26 cellular contexts compared by ENCODE assay signal in the genomic region with DNA sequence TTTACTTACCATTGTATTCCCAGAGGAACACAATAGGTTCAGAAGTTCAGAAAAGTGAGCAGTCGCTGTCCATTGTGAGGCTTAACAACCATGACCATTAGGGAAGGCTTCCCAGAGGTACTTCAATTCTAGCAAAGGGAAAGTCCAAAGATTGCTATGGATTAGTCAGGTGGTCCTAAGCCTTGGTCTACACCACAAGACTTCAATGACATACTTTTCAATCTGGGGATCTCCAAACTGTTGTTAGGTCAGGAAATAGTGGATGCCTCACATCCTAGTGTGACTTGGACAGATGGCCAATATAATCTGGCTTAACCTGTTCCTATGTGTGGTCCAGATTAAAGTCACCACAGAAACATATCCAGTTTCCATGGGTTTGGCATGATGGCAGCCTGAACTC.
"Had no signal": no experiment of that assay in that cellular context is flagged by ENCODE, and none has a peak within 500 bp of the region (broad histone marks: within the 10 kb centered on the region; RNA-seq: fewer than 3 reads in every experiment).

No MANE protein-coding gene starts in this region.

- H3K27ac ChIP-seq: cardiac muscle cell, esophagus squamous epithelium, heart left ventricle, neural progenitor cell, stomach, suprapubic skin, tibial nerve had no signal

- H3K4me1 Mint-ChIP-seq: activated T-helper 17 cell treated with anti-CD3 and anti-CD28 coated beads, Interleukin-2, amount 50 U/mL, for 72 hours; WTC11 had no signal

- H3K9me3 ChIP-seq: esophagus squamous epithelium, heart left ventricle, stomach, suprapubic skin, tibial nerve had no signal

- H3K9me3 Mint-ChIP-seq: activated T-cell treated with anti-CD3 and anti-CD28 coated beads, Interleukin-2, amount 50 U/mL, for 24 hours; endodermal cell; WTC11 had no signal

- ATAC-seq: activated T-helper 17 cell treated with anti-CD3 and anti-CD28 coated beads, Interleukin-2, amount 50 U/mL, for 72 hours; heart left ventricle; left cardiac atrium; naive thymus-derived CD4-positive, alpha-beta T cell; sciatic nerve; stimulated activated memory B cell treated with anti-CD40 and anti-IgM and Interleukin-4, amounts not matched to agents 10 μg/mL and 1 μg/mL and 100 μg/mL, for 72 hours; WTC11 had no signal

- H3K27ac Mint-ChIP-seq: activated naive CD8-positive, alpha-beta T cell; activated T-cell treated with anti-CD3 and anti-CD28 coated beads, Interleukin-2, amount 50 U/mL, for 24 hours; endodermal cell; naive thymus-derived CD4-positive, alpha-beta T cell; neural progenitor cell; stimulated activated memory B cell treated with anti-CD40 and anti-IgM and Interleukin-4, amounts not matched to agents 10 μg/mL and 1 μg/mL and 100 μg/mL, for 72 hours; WTC11 had no signal

- H3K4me1 ChIP-seq: esophagus squamous epithelium, neural progenitor cell, stomach, suprapubic skin, tibial nerve had no signal

- H2AFZ ChIP-seq: neural progenitor cell had no signal

- H3K9ac ChIP-seq: neural progenitor cell had no signal

- H3K4me3 ChIP-seq: cardiac muscle cell, esophagus squamous epithelium, heart left ventricle, neural progenitor cell, smooth muscle cell, stomach, suprapubic skin, tibial nerve had no signal

- H3K27me3 Mint-ChIP-seq: activated T-cell treated with anti-CD3 and anti-CD28 coated beads, Interleukin-2, amount 50 U/mL, for 24 hours; activated T-helper 17 cell treated with anti-CD3 and anti-CD28 coated beads, Interleukin-2, amount 50 U/mL, for 72 hours; stimulated activated memory B cell treated with anti-CD40 and anti-IgM and Interleukin-4, amounts not matched to agents 10 μg/mL and 1 μg/mL and 100 μg/mL, for 72 hours had no signal

- FAIRE-seq: islet of Langerhans, urothelium cell line had no signal

- H3K4me2 ChIP-seq: neural progenitor cell, smooth muscle cell had no signal

- H3K36me3 Mint-ChIP-seq: activated naive CD8-positive, alpha-beta T cell; naive thymus-derived CD4-positive, alpha-beta T cell; neural progenitor cell; stimulated activated memory B cell treated with anti-CD40 and anti-IgM and Interleukin-4, amounts not matched to agents 10 μg/mL and 1 μg/mL and 100 μg/mL, for 72 hours; WTC11 had no signal

- DNase-seq: activated CD4-positive, alpha-beta T cell treated with anti-CD3 and anti-CD28 coated beads, Interleukin-2, amount 50 U/mL, for 4 hours; activated CD8-positive, alpha-beta memory T cell treated with anti-CD3 and anti-CD28 coated beads for 24 hours; activated CD8-positive, alpha-beta memory T cell treated with anti-CD3 and anti-CD28 coated beads, Interleukin-2, amount 50 U/mL, for 4 hours; activated T-cell treated with anti-CD3 and anti-CD28 coated beads, Interleukin-2, amount 50 U/mL, for 24 hours; cortex of kidney; endodermal cell; esophagus squamous epithelium; heart left ventricle; left cardiac atrium; mesenchymal stem cell; naive thymus-derived CD4-positive, alpha-beta T cell; stimulated activated CD4-positive, alpha-beta T cell treated with anti-CD3 and anti-CD28 coated beads, Interleukin-15, amount 100 ng/mL, for 24 hours; stomach; T1000 had no signal

- H3K27me3 ChIP-seq: cardiac muscle cell, esophagus squamous epithelium, heart left ventricle, neural progenitor cell, stomach, suprapubic skin, tibial nerve had no signal

- H3K4me3 Mint-ChIP-seq: activated naive CD8-positive, alpha-beta T cell; activated T-cell treated with anti-CD3 and anti-CD28 coated beads, Interleukin-2, amount 50 U/mL, for 24 hours; activated T-helper 17 cell treated with anti-CD3 and anti-CD28 coated beads, Interleukin-2, amount 50 U/mL, for 72 hours; endodermal cell; naive thymus-derived CD4-positive, alpha-beta T cell; neural progenitor cell; stimulated activated memory B cell treated with anti-CD40 and anti-IgM and Interleukin-4, amounts not matched to agents 10 μg/mL and 1 μg/mL and 100 μg/mL, for 72 hours; WTC11 had no signal

- H3K36me3 ChIP-seq: cardiac muscle cell, esophagus squamous epithelium, heart left ventricle, neural progenitor cell, stomach, suprapubic skin, tibial nerve had no signal
